ENCODE assay signal across 8 cellular contexts in genomic region chr10:21110358-21110757, GRCh38.
"Had no signal": no experiment of that assay in that cellular context is flagged by ENCODE, and none has a peak within 500 bp of the region (broad histone marks: within the 10 kb centered on the region; RNA-seq: fewer than 3 reads in every experiment).

No MANE protein-coding gene starts in this region.

- DNase-seq: GM23248, GOT3, H9, HCEC 1CT, KBM-7 had no signal

- H3K9ac ChIP-seq: GM23248, KMS-11 had no signal

- FAIRE-seq: H54, HTR-8/SVneo had no signal

- H3K27ac ChIP-seq: GM23248, KMS-11 had no signal

- H2AFZ ChIP-seq: GM23248 had no signal

- H3K4me3 ChIP-seq: GM23248 had no signal

- H3K4me2 ChIP-seq: KMS-11 had no signal
